Comparison of ENCODE assay signal across 16 cellular contexts in genomic region chr2:169797601-169798000, GRCh38. TPM values are rescaled to one million over a fixed set of nuclear protein-coding genes. Genes with fewer than 3 reads are reported as not detected.
DNase-seq lines count a peak whose midpoint lies in the region; ATAC-seq and TF ChIP-seq lines count a peak whose summit lies in the region.
"Had no signal": no experiment of that assay in that cellular context is flagged by ENCODE, and none has a peak within 500 bp of the region (broad histone marks: within the 10 kb centered on the region; RNA-seq: fewer than 3 reads in every experiment).

No MANE protein-coding gene starts in this region.

- no peaks in the 10 kb centered on the region for H4K20me1 ChIP-seq in SU-DHL-6 (ENCODE audit: low read depth, low read length)

- no peak overlapping the region for H4K8ac ChIP-seq in mesendoderm (ENCODE audit: low read depth, low read length)

- WGBS in mesendoderm (ENCODE audit: extremely low coverage, insufficient coverage, low lambda C conversion rate): no CpG with 5 or more reads among the region's 5 CpGs

- H3K27me3 Mint-ChIP-seq in stimulated activated naive CD8-positive, alpha-beta T cell treated with anti-CD3 and anti-CD28 coated beads, Interleukin-15, Interleukin-2, amounts not matched to agents 100 ng/mL and 50 ng/mL, for 24 hours: no peaks in the 10 kb centered on the region
- H3K27me3 Mint-ChIP-seq: activated CD4-positive, alpha-beta T cell treated with anti-CD3 and anti-CD28 coated beads for 36 hours had no signal

- no peak overlapping the region for H2BK120ac ChIP-seq in mesendoderm (ENCODE audit: low read depth, low read length)

- H3K4me3 ChIP-seq in SU-DHL-6 (ENCODE audit: insufficient read depth, low read length, poor library complexity, severe bottlenecking) (no peak overlapping the region), mesendoderm (ENCODE audit: low read length) (no peak overlapping the region)

- H3K27me3 ChIP-seq in SU-DHL-6 (ENCODE audit: low read length) (no peaks in the 10 kb centered on the region), mesendoderm (ENCODE audit: insufficient read depth, low read length, poor library complexity) (no peaks in the 10 kb centered on the region)
- H3K27me3 ChIP-seq: BE2C, cardiac muscle cell had no signal

- peaks cover 37% of the 10 kb centered on the region for H3K4me1 Mint-ChIP-seq in stimulated activated naive CD8-positive, alpha-beta T cell treated with anti-CD3 and anti-CD28 coated beads, Interleukin-15, Interleukin-2, amounts not matched to agents 100 ng/mL and 50 ng/mL, for 24 hours (ENCODE audit: low read depth)

- no peak for ATAC-seq in stimulated activated naive CD8-positive, alpha-beta T cell treated with anti-CD3 and anti-CD28 coated beads, Interleukin-15, Interleukin-2, amounts not matched to agents 100 U/mL and 50 U/mL, for 24 hours
- ATAC-seq in GM21423 (IDR thresholded peaks at IDR 0.05; ENCODE audit: unreplicated experiment): no peak
- ATAC-seq: activated CD4-positive, alpha-beta T cell treated with anti-CD3 and anti-CD28 coated beads for 36 hours had no signal

- H3K18ac ChIP-seq in mesendoderm (ENCODE audit: low read length): no peak overlapping the region

- peak overlapping the region; percentile 11 for H3K4me3 Mint-ChIP-seq in stimulated activated naive CD8-positive, alpha-beta T cell treated with anti-CD3 and anti-CD28 coated beads, Interleukin-15, Interleukin-2, amounts not matched to agents 100 ng/mL and 50 ng/mL, for 24 hours

- H3K4me2 ChIP-seq in SU-DHL-6 (ENCODE audit: low read depth, low read length, poor library complexity, severe bottlenecking) (no peak overlapping the region), mesendoderm (ENCODE audit: low read length) (no peak overlapping the region)

- H3K36me3 Mint-ChIP-seq in stimulated activated naive CD8-positive, alpha-beta T cell treated with anti-CD3 and anti-CD28 coated beads, Interleukin-15, Interleukin-2, amounts not matched to agents 100 ng/mL and 50 ng/mL, for 24 hours (ENCODE audit: low read depth): peaks cover 17% of the 10 kb centered on the region

- no peaks in the 10 kb centered on the region for H3K9me2 ChIP-seq in SU-DHL-6 (replicated peaks; ENCODE audit: insufficient read depth, low read length)

- H3K79me1 ChIP-seq in mesendoderm (ENCODE audit: low read length): no peaks in the 10 kb centered on the region

- H2BK5ac ChIP-seq in mesendoderm (ENCODE audit: low read length): no peak overlapping the region

- no peaks in the 10 kb centered on the region for H3K4me1 ChIP-seq in mesendoderm (ENCODE audit: control insufficient read depth, low read depth, low read length)
- H3K4me1 ChIP-seq: BE2C had no signal

- no peak for TF ChIP-seq CTCF in SU-DHL-6 (IDR thresholded peaks at IDR 0.05; ENCODE audit: insufficient read depth, low read length, poor library complexity, severe bottlenecking)

- H3K36me3 ChIP-seq in SU-DHL-6 (ENCODE audit: low read length) (peaks cover 9% of the 10 kb centered on the region; the same call in 1 of the 2 replicates), mesendoderm (ENCODE audit: control insufficient read depth, insufficient read depth, low read length) (no peaks in the 10 kb centered on the region)

- DNase-seq in stimulated activated naive CD8-positive, alpha-beta T cell treated with anti-CD3 and anti-CD28 coated beads, Interleukin-15, Interleukin-2, amounts not matched to agents 100 U/mL and 50 U/mL, for 24 hours: no peak
- peak; percentile 23 for DNase-seq in mesendoderm
- DNase-seq in amniotic stem cell (lab: John Stamatoyannopoulos, UW): no peak
- no peak for DNase-seq in SHP77 treated with DMSO at 0.1 percent for 48 hours (lab: John Stamatoyannopoulos, UW)
- no peak for DNase-seq in foreskin melanocyte
- DNase-seq: activated CD4-positive, alpha-beta T cell treated with anti-CD3 and anti-CD28 coated beads for 36 hours; activated gamma-delta T cell; BE2C; mesenchymal stem cell; NCI-H187 treated with DMSO at 0.1 percent for 48 hours; NCI-H526 had no signal

- no peak overlapping the region for H2BK15ac ChIP-seq in mesendoderm (replicated peaks; ENCODE audit: low read depth)

- H3K27ac Mint-ChIP-seq in stimulated activated naive CD8-positive, alpha-beta T cell treated with anti-CD3 and anti-CD28 coated beads, Interleukin-15, Interleukin-2, amounts not matched to agents 100 ng/mL and 50 ng/mL, for 24 hours: no peak overlapping the region

- H3K79me2 ChIP-seq in SU-DHL-6 (ENCODE audit: insufficient read depth, low read length): peaks cover 36% of the 10 kb centered on the region
- H3K79me2 ChIP-seq in mesendoderm (ENCODE audit: control insufficient read depth, insufficient read depth, low read length): peaks cover 23% of the 10 kb centered on the region

- H2AK5ac ChIP-seq in mesendoderm (ENCODE audit: low read length): no peak overlapping the region

- H3K9ac ChIP-seq in SU-DHL-6 (ENCODE audit: low read length) (no peak overlapping the region), mesendoderm (ENCODE audit: low read length) (no peak overlapping the region)

- H3F3A ChIP-seq in SU-DHL-6 (ENCODE audit: insufficient read depth): peaks cover 21% of the 10 kb centered on the region

- H3K27ac ChIP-seq in SU-DHL-6 (ENCODE audit: low read depth, low read length) (no peak overlapping the region), mesendoderm (ENCODE audit: low read depth, low read length) (no peak overlapping the region)

- H3K23ac ChIP-seq in mesendoderm (ENCODE audit: low read length): no peak overlapping the region

- no peak overlapping the region for H3K4ac ChIP-seq in mesendoderm (ENCODE audit: low read depth, low read length)

- H4K5ac ChIP-seq in mesendoderm (ENCODE audit: low read length): no peak overlapping the region

- no peaks in the 10 kb centered on the region for H3K9me3 Mint-ChIP-seq in stimulated activated naive CD8-positive, alpha-beta T cell treated with anti-CD3 and anti-CD28 coated beads, Interleukin-15, Interleukin-2, amounts not matched to agents 100 ng/mL and 50 ng/mL, for 24 hours

- no peak overlapping the region for H3K56ac ChIP-seq in mesendoderm (ENCODE audit: low read length)

- no peaks in the 10 kb centered on the region for H3K9me3 ChIP-seq in SU-DHL-6 (ENCODE audit: insufficient read depth, low read length)
- H3K9me3 ChIP-seq: BE2C, thoracic aorta had no signal

- peak overlapping the region; percentile 74 for H2AFZ ChIP-seq in SU-DHL-6 (ENCODE audit: low read depth, low read length, severe bottlenecking)

RNA-seq across cellular contexts. Expression of gene SSB, which starts 1.1 kb away (rescaled TPM):
- polyA plus RNA-seq in mesendoderm (2013, experiment 1 of 2): 417 TPM
- polyA plus RNA-seq in mesendoderm (2013, experiment 2 of 2): 436 TPM

RNA-seq across cellular contexts. Expression of gene METTL5, which starts 27.1 kb away (rescaled TPM):
- polyA plus RNA-seq in mesendoderm (2013, experiment 1 of 2): 99.3 TPM
- polyA plus RNA-seq in mesendoderm (2013, experiment 2 of 2): 97.8 TPM

RNA-seq across cellular contexts. Expression of gene UBR3, which starts 29.7 kb away (rescaled TPM):
- polyA plus RNA-seq in mesendoderm (2013, experiment 1 of 2): 7.8 TPM
- 7.9 TPM for polyA plus RNA-seq in mesendoderm (2013, experiment 2 of 2)
